ENCODE assay signal across 8 cellular contexts in the genomic region with DNA sequence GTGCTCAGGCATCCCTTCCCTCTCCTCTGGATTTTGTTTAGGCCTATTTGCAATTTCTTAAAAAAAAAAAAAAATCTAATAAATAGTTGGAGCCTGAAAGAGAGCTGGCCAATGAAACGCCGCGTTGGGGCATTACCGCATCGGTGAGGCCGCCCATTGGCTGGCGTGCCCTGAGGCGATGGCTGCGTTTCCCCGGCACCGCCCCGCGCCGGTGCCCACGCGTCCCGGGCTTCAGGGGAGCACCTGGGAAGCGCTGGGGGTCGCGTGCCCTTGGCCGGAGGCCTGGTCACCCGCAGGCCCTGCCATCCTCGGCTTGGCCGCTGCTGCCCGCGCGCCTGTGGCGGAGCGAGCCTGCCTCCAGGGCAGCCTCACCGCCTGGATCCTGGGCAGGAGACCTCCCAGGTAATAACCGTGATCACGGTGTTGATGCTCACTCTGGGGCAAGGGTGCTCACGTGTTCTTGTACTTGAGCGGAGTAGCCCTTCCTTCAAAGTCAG.
DNase-seq lines count a peak whose midpoint lies in the region; ATAC-seq, FAIRE-seq and TF ChIP-seq lines count a peak whose summit lies in the region.

No MANE protein-coding gene starts in this region.

- POLR2A ChIA-PET in T-cell (lab: Charles Lee), result interaction anchor here (0.6 kb wide), 3 partner anchors 180 to 1755 kb away, joined by 3 to 5 read pairs (median 3); no protein-coding TSS in a partner anchor

- no peaks in the 10 kb centered on the region for H3K36me3 Mint-ChIP-seq in CD4-positive, CD25-positive, alpha-beta regulatory T cell
- H3K36me3 Mint-ChIP-seq in T-cell, result no peaks in the 10 kb centered on the region

- no peaks in the 10 kb centered on the region for H3K9me3 ChIP-seq in CD4-positive, CD25-positive, alpha-beta regulatory T cell (ENCODE audit: control insufficient read depth in 2 of 2, low read length in 2 of 2)
- H3K9me3 ChIP-seq in iPS-18c (ENCODE audit: control insufficient read depth, insufficient read depth, low read length), result no peaks in the 10 kb centered on the region
- H3K9me3 ChIP-seq in small intestine (ENCODE audit: control insufficient read depth, low read depth), result no peaks in the 10 kb centered on the region
- H3K9me3 ChIP-seq in uterus, result no peaks in the 10 kb centered on the region

- intact Hi-C loops in uterus (cut with DNase I; ENCODE audit: low total_unique reads), result no loop called here

- TF ChIP-seq CTCF in astrocyte of the cerebellum (IDR thresholded peaks at IDR 0.05; ENCODE audit: low read depth, low read length, missing control alignments) (no peak), uterus (IDR thresholded peaks at IDR 0.05) (no peak)

- H3K9me3 Mint-ChIP-seq in CD4-positive, CD25-positive, alpha-beta regulatory T cell, result peaks cover 0 to 3% (median 0%) of the 10 kb centered on the region in 7 donors
- H3K9me3 Mint-ChIP-seq in T-cell, result peaks cover 0 to 6% (median 0%) of the 10 kb centered on the region in 3 donors

- H3K27ac Mint-ChIP-seq in CD4-positive, CD25-positive, alpha-beta regulatory T cell, result peak overlapping the region in 1 of 3 donors; percentile 90
- peak overlapping the region in 1 of 2 donors; percentile 41 for H3K27ac Mint-ChIP-seq in T-cell

- peak; percentile 87 to 90 for ATAC-seq in CD4-positive, CD25-positive, alpha-beta regulatory T cell (ENCODE audit: low read depth in 2 of 2)
- ATAC-seq in HG02610 (IDR thresholded peaks at IDR 0.05; ENCODE audit: unreplicated experiment), result peak; percentile 73
- peak; percentile 94 to 99 (median 96) for ATAC-seq in T-cell (replicated peaks in 1 of 4)

- H3K4me3 Mint-ChIP-seq in CD4-positive, CD25-positive, alpha-beta regulatory T cell, result peak overlapping the region; percentile 74 to 87 (median 86)
- peak overlapping the region; percentile 80 for H3K4me3 Mint-ChIP-seq in T-cell

- no peaks in the 10 kb centered on the region for H3K27me3 ChIP-seq in CD4-positive, CD25-positive, alpha-beta regulatory T cell (ENCODE audit: control insufficient read depth, insufficient read depth, low read length)
- peaks cover 0 to 3% of the 10 kb centered on the region in 2 donors for H3K27me3 ChIP-seq in small intestine (ENCODE audit: control insufficient read depth in 2 of 2, insufficient read depth in 2 of 2, low read length in 2 of 2)
- H3K27me3 ChIP-seq in uterus, result no peaks in the 10 kb centered on the region

- H3K4me1 ChIP-seq in CD4-positive, CD25-positive, alpha-beta regulatory T cell (ENCODE audit: control insufficient read depth, insufficient read depth, low read length, poor library complexity, severe bottlenecking), result peaks cover 13% of the 10 kb centered on the region
- H3K4me1 ChIP-seq in small intestine (ENCODE audit: control insufficient read depth in 2 of 2, insufficient read depth in 1 of 2, low read depth in 1 of 2, low read length in 1 of 2), result peaks cover 0 to 4% of the 10 kb centered on the region in 2 donors
- no peaks in the 10 kb centered on the region for H3K4me1 ChIP-seq in uterus

- DNase-seq in CD4-positive, CD25-positive, alpha-beta regulatory T cell, result peak; percentile 57 to 74 (median 72)
- DNase-seq in T-cell (peak; percentile 48 to 79 (median 68)), astrocyte of the cerebellum (ENCODE audit: low read depth) (peak; percentile 8), small intestine (peak; percentile 74), NCI-H446 treated with DMSO at 0.1 percent for 48 hours (lab: John Stamatoyannopoulos, UW) (no peak), uterus (no peak)

- CTCF ChIA-PET in T-cell (lab: Charles Lee), result interaction anchor here (0.6 kb wide), 3 partner anchors 234 to 1207 kb away, joined by 3 to 4 read pairs (median 3); no protein-coding TSS in a partner anchor

- FAIRE-seq in small intestine (lab: Jason Lieb, UNC), result no peak

- 2 to 5% (median 4%) methylated on average over 34 of the region's 34 CpGs for WGBS in small intestine, 3 donors

- no peak for TF ChIP-seq POLR2A in uterus (IDR thresholded peaks at IDR 0.05)

- peaks cover 9 to 12% (median 9%) of the 10 kb centered on the region in 4 donors for H3K4me1 Mint-ChIP-seq in CD4-positive, CD25-positive, alpha-beta regulatory T cell
- peaks cover 5 to 12% (median 6%) of the 10 kb centered on the region in 3 donors for H3K4me1 Mint-ChIP-seq in T-cell

- H3K4me3 ChIP-seq in CD4-positive, CD25-positive, alpha-beta regulatory T cell (ENCODE audit: low read depth, low read length), result peak overlapping the region; percentile 62
- peak overlapping the region; percentile 37 for H3K4me3 ChIP-seq in astrocyte of the cerebellum (ENCODE audit: low read depth, low read length)
- peak overlapping the region; percentile 65 for H3K4me3 ChIP-seq in iPS-18c (ENCODE audit: insufficient read depth, low read depth, low read length)
- H3K4me3 ChIP-seq in small intestine (ENCODE audit: low read depth in 1 of 2, low read length in 2 of 2), result peak overlapping the region; percentile 34 to 48
- H3K4me3 ChIP-seq in uterus, result no peak overlapping the region

- no peak overlapping the region for H3K27ac ChIP-seq in CD4-positive, CD25-positive, alpha-beta regulatory T cell (ENCODE audit: insufficient read depth, low read length, poor library complexity, severe bottlenecking)
- H3K27ac ChIP-seq in small intestine (ENCODE audit: low read depth in 1 of 2, low read length in 1 of 2) (peak overlapping the region in 1 of 2 donors; percentile 53), uterus (no peak overlapping the region)

- no peaks in the 10 kb centered on the region for H3K36me3 ChIP-seq in CD4-positive, CD25-positive, alpha-beta regulatory T cell (ENCODE audit: control insufficient read depth, insufficient read depth, low read length)
- no peaks in the 10 kb centered on the region for H3K36me3 ChIP-seq in small intestine (ENCODE audit: control insufficient read depth in 2 of 2, insufficient read depth in 2 of 2, low read length in 2 of 2)
- H3K36me3 ChIP-seq in uterus, result no peaks in the 10 kb centered on the region

- in situ Hi-C loops in astrocyte of the cerebellum (cut with HindIII; ENCODE audit: low sequenced_read_pairs), result no loop called here

- H3K27me3 Mint-ChIP-seq in CD4-positive, CD25-positive, alpha-beta regulatory T cell, result peaks cover 24% of the 10 kb centered on the region
- H3K27me3 Mint-ChIP-seq in T-cell, result peaks cover 0 to 6% of the 10 kb centered on the region in 2 donors

Comparison
In these comparisons a context has a peak if more than half of its experiments do, and no peak if none do; other contexts are left out.
1. DNase-seq: peak in CD4-positive, CD25-positive, alpha-beta regulatory T cell (3 of 3), T-cell (34 of 34), astrocyte of the cerebellum (single experiment) and small intestine (single experiment); none in NCI-H446 treated with DMSO at 0.1 percent for 48 hours (single experiment) and uterus (0 of 2).
2. H3K4me3 ChIP-seq: peak in CD4-positive, CD25-positive, alpha-beta regulatory T cell (single experiment), astrocyte of the cerebellum (single experiment), iPS-18c (single experiment) and small intestine (2 of 2); none in uterus (0 of 2).
3. Peak in every context shown above with its lines, with median percentiles within 50 percentile points of each other: ATAC-seq.